1 cellular context compared by ENCODE assay signal in the genomic region with DNA sequence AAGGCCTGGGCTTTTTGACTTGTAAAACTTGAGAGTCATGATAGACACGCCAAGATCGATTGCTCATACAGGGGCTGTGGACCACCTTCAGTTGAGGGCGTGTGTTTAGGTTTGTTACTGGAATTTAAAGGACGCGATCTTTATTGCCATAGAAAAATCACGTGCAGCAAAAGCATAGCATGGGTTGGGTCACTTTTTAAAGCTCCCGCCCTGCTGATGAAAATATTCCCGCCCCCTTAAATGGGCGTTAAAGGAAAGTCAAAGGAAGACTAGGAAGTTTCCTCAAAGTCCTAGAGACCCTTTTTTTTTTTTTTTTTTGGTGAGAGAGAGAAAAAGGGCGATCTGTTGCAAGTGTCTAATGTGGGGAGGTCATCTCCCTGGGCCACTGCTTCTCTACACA.
TF ChIP-seq lines count a peak whose summit lies in the region.

No MANE protein-coding gene starts in this region.

TF ChIP-seq in GM23338, 12 proteins besides CTCF, POLR2A, EP300 and RAD21 (continued from another document):
- TF ChIP-seq, protein P1, sequence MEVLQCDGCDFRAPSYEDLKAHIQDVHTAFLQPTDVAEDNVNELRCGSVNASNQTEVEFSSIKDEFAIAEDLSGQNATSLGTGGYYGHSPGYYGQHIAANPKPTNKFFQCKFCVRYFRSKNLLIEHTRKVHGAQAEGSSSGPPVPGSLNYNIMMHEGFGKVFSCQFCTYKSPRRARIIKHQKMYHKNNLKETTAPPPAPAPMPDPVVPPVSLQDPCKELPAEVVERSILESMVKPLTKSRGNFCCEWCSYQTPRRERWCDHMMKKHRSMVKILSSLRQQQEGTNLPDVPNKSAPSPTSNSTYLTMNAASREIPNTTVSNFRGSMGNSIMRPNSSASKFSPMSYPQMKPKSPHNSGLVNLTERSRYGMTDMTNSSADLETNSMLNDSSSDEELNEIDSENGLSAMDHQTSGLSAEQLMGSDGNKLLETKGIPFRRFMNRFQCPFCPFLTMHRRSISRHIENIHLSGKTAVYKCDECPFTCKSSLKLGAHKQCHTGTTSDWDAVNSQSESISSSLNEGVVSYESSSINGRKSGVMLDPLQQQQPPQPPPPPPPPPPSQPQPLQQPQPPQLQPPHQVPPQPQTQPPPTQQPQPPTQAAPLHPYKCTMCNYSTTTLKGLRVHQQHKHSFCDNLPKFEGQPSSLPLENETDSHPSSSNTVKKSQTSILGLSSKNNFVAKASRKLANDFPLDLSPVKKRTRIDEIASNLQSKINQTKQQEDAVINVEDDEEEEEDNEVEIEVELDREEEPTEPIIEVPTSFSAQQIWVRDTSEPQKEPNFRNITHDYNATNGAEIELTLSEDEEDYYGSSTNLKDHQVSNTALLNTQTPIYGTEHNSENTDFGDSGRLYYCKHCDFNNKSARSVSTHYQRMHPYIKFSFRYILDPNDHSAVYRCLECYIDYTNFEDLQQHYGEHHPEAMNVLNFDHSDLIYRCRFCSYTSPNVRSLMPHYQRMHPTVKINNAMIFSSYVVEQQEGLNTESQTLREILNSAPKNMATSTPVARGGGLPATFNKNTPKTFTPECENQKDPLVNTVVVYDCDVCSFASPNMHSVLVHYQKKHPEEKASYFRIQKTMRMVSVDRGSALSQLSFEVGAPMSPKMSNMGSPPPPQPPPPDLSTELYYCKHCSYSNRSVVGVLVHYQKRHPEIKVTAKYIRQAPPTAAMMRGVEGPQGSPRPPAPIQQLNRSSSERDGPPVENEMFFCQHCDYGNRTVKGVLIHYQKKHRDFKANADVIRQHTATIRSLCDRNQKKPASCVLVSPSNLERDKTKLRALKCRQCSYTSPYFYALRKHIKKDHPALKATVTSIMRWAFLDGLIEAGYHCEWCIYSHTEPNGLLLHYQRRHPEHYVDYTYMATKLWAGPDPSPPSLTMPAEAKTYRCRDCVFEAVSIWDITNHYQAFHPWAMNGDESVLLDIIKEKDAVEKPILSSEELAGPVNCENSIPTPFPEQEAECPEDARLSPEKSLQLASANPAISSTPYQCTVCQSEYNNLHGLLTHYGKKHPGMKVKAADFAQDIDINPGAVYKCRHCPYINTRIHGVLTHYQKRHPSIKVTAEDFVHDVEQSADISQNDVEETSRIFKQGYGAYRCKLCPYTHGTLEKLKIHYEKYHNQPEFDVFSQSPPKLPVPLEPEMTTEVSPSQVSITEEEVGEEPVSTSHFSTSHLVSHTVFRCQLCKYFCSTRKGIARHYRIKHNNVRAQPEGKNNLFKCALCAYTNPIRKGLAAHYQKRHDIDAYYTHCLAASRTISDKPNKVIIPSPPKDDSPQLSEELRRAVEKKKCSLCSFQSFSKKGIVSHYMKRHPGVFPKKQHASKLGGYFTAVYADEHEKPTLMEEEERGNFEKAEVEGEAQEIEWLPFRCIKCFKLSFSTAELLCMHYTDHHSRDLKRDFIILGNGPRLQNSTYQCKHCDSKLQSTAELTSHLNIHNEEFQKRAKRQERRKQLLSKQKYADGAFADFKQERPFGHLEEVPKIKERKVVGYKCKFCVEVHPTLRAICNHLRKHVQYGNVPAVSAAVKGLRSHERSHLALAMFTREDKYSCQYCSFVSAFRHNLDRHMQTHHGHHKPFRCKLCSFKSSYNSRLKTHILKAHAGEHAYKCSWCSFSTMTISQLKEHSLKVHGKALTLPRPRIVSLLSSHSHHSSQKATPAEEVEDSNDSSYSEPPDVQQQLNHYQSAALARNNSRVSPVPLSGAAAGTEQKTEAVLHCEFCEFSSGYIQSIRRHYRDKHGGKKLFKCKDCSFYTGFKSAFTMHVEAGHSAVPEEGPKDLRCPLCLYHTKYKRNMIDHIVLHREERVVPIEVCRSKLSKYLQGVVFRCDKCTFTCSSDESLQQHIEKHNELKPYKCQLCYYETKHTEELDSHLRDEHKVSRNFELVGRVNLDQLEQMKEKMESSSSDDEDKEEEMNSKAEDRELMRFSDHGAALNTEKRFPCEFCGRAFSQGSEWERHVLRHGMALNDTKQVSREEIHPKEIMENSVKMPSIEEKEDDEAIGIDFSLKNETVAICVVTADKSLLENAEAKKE (CRISPR knock-in tag; IDR thresholded peaks at IDR 0.05), result no peak
- TF ChIP-seq NANOG (IDR thresholded peaks at IDR 0.05; ENCODE audit: borderline replicate concordance) (no peak), ZNF331 (CRISPR knock-in tag; IDR thresholded peaks at IDR 0.05; ENCODE audit: low read depth) (no peak), ZNF114 (CRISPR knock-in tag; IDR thresholded peaks at IDR 0.05) (no peak), POLR2AphosphoS5 (IDR thresholded peaks at IDR 0.05; ENCODE audit: low read depth) (no peak), EZH2 (IDR thresholded peaks at IDR 0.05; ENCODE audit: low read depth, unreplicated experiment) (no peak)
- TF ChIP-seq, protein P2, sequence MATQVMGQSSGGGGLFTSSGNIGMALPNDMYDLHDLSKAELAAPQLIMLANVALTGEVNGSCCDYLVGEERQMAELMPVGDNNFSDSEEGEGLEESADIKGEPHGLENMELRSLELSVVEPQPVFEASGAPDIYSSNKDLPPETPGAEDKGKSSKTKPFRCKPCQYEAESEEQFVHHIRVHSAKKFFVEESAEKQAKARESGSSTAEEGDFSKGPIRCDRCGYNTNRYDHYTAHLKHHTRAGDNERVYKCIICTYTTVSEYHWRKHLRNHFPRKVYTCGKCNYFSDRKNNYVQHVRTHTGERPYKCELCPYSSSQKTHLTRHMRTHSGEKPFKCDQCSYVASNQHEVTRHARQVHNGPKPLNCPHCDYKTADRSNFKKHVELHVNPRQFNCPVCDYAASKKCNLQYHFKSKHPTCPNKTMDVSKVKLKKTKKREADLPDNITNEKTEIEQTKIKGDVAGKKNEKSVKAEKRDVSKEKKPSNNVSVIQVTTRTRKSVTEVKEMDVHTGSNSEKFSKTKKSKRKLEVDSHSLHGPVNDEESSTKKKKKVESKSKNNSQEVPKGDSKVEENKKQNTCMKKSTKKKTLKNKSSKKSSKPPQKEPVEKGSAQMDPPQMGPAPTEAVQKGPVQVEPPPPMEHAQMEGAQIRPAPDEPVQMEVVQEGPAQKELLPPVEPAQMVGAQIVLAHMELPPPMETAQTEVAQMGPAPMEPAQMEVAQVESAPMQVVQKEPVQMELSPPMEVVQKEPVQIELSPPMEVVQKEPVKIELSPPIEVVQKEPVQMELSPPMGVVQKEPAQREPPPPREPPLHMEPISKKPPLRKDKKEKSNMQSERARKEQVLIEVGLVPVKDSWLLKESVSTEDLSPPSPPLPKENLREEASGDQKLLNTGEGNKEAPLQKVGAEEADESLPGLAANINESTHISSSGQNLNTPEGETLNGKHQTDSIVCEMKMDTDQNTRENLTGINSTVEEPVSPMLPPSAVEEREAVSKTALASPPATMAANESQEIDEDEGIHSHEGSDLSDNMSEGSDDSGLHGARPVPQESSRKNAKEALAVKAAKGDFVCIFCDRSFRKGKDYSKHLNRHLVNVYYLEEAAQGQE (IDR thresholded peaks at IDR 0.05; ENCODE audit: unreplicated experiment), result no peak
- TF ChIP-seq, protein P3, sequence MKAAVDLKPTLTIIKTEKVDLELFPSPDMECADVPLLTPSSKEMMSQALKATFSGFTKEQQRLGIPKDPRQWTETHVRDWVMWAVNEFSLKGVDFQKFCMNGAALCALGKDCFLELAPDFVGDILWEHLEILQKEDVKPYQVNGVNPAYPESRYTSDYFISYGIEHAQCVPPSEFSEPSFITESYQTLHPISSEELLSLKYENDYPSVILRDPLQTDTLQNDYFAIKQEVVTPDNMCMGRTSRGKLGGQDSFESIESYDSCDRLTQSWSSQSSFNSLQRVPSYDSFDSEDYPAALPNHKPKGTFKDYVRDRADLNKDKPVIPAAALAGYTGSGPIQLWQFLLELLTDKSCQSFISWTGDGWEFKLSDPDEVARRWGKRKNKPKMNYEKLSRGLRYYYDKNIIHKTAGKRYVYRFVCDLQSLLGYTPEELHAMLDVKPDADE (IDR thresholded peaks at IDR 0.05), result no peak
